18 cellular contexts compared by ENCODE assay signal in the genomic region with DNA sequence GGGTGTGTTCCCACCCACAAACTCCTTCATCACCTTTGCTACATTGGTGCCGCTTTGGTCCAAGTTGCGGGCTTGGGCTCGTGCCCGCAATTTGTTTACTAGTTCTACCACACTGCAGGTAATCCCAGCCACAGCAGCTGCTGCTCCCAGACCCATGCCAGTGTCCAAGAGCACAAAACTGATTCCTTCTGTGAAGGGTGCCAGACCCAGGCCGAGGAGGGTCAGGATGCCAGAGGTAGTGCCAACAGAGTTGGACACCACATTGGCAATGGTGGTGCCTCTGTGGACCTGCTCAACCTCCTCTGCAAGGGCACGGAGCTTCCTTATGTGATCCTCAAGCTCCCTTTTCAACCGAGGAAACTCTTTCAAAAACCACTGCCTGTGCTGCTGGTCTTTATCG. TPM values are rescaled to one million over a fixed set of nuclear protein-coding genes. Genes with fewer than 3 reads are reported as not detected.
"Had no signal": no experiment of that assay in that cellular context is flagged by ENCODE, and none has a peak within 500 bp of the region (broad histone marks: within the 10 kb centered on the region; RNA-seq: fewer than 3 reads in every experiment).

No MANE protein-coding gene starts in this region.

- H3K27me3 ChIP-seq: esophagus muscularis mucosa, ovary, testis, tibial nerve had no signal

- H3K4me3 ChIP-seq: esophagus muscularis mucosa, mucosa of descending colon, ovary, smooth muscle cell, testis, tibial nerve had no signal

- ATAC-seq: left colon; mucosa of descending colon; naive thymus-derived CD8-positive, alpha-beta T cell; right cardiac atrium; stimulated activated memory B cell treated with anti-CD40 and anti-IgM and Interleukin-4, amounts not matched to agents 10 μg/mL and 1 μg/mL and 100 μg/mL, for 72 hours had no signal

- H3K36me3 ChIP-seq: ovary had no signal

- DNase-seq: effector memory CD4-positive, alpha-beta T cell; left colon; mucosa of descending colon; naive thymus-derived CD8-positive, alpha-beta T cell; nucleus accumbens; ovary; right cardiac atrium; stimulated activated CD4-positive, alpha-beta T cell treated with anti-CD3 and anti-CD28 coated beads, Interleukin-2, amount 100 ng/mL, for 48 hours; testis had no signal

- H3K4me1 ChIP-seq: testis, tibial nerve had no signal

- H3K4me3 Mint-ChIP-seq: central memory CD8-positive, alpha-beta T cell; naive thymus-derived CD8-positive, alpha-beta T cell; neural crest cell; stimulated activated memory B cell treated with anti-CD40 and anti-IgM and Interleukin-4, amounts not matched to agents 10 μg/mL and 1 μg/mL and 100 μg/mL, for 72 hours; stimulated activated naive CD8-positive, alpha-beta T cell treated with anti-CD3 and anti-CD28 coated beads, Interleukin-15, amount 100 ng/mL, for 72 hours had no signal

- H3K27ac Mint-ChIP-seq: stimulated activated memory B cell treated with anti-CD40 and anti-IgM and Interleukin-4, amounts not matched to agents 10 μg/mL and 1 μg/mL and 100 μg/mL, for 72 hours had no signal

- H3K9me3 Mint-ChIP-seq: central memory CD8-positive, alpha-beta T cell; naive thymus-derived CD8-positive, alpha-beta T cell; neural crest cell; stimulated activated memory B cell treated with anti-CD40 and anti-IgM and Interleukin-4, amounts not matched to agents 10 μg/mL and 1 μg/mL and 100 μg/mL, for 72 hours; stimulated activated naive CD8-positive, alpha-beta T cell treated with anti-CD3 and anti-CD28 coated beads, Interleukin-15, amount 100 ng/mL, for 72 hours had no signal

- H3K27ac ChIP-seq: esophagus muscularis mucosa, ovary, testis, tibial nerve had no signal

- H3K9me3 ChIP-seq: esophagus muscularis mucosa, mucosa of descending colon, ovary, testis, tibial nerve had no signal

- H3K27me3 Mint-ChIP-seq: central memory CD8-positive, alpha-beta T cell; naive thymus-derived CD8-positive, alpha-beta T cell; stimulated activated memory B cell treated with anti-CD40 and anti-IgM and Interleukin-4, amounts not matched to agents 10 μg/mL and 1 μg/mL and 100 μg/mL, for 72 hours; stimulated activated naive CD8-positive, alpha-beta T cell treated with anti-CD3 and anti-CD28 coated beads, Interleukin-15, amount 100 ng/mL, for 72 hours had no signal

RNA-seq across cellular contexts. Expression of gene APOL1, which starts 25.1 kb away (rescaled TPM):
- total RNA-seq: neural crest cell, smooth muscle cell had no signal

RNA-seq across cellular contexts. Expression of gene APOL4, which starts 26.2 kb away (rescaled TPM):
- total RNA-seq: fibroblast of villous mesenchyme; kidney epithelial cell; naive thymus-derived CD8-positive, alpha-beta T cell; neural crest cell had no signal
- polyA plus RNA-seq: naive thymus-derived CD8-positive, alpha-beta T cell; smooth muscle cell had no signal
